ENCODE assay signal across 1 cellular context in genomic region chr11:119625206-119625988, GRCh38.
TF ChIP-seq lines count a peak whose summit lies in the region.

No MANE protein-coding gene starts in this region.

TF ChIP-seq in GM23338, 12 proteins besides CTCF, POLR2A, EP300 and RAD21 (continued from another document):
- TF ChIP-seq, protein P1, sequence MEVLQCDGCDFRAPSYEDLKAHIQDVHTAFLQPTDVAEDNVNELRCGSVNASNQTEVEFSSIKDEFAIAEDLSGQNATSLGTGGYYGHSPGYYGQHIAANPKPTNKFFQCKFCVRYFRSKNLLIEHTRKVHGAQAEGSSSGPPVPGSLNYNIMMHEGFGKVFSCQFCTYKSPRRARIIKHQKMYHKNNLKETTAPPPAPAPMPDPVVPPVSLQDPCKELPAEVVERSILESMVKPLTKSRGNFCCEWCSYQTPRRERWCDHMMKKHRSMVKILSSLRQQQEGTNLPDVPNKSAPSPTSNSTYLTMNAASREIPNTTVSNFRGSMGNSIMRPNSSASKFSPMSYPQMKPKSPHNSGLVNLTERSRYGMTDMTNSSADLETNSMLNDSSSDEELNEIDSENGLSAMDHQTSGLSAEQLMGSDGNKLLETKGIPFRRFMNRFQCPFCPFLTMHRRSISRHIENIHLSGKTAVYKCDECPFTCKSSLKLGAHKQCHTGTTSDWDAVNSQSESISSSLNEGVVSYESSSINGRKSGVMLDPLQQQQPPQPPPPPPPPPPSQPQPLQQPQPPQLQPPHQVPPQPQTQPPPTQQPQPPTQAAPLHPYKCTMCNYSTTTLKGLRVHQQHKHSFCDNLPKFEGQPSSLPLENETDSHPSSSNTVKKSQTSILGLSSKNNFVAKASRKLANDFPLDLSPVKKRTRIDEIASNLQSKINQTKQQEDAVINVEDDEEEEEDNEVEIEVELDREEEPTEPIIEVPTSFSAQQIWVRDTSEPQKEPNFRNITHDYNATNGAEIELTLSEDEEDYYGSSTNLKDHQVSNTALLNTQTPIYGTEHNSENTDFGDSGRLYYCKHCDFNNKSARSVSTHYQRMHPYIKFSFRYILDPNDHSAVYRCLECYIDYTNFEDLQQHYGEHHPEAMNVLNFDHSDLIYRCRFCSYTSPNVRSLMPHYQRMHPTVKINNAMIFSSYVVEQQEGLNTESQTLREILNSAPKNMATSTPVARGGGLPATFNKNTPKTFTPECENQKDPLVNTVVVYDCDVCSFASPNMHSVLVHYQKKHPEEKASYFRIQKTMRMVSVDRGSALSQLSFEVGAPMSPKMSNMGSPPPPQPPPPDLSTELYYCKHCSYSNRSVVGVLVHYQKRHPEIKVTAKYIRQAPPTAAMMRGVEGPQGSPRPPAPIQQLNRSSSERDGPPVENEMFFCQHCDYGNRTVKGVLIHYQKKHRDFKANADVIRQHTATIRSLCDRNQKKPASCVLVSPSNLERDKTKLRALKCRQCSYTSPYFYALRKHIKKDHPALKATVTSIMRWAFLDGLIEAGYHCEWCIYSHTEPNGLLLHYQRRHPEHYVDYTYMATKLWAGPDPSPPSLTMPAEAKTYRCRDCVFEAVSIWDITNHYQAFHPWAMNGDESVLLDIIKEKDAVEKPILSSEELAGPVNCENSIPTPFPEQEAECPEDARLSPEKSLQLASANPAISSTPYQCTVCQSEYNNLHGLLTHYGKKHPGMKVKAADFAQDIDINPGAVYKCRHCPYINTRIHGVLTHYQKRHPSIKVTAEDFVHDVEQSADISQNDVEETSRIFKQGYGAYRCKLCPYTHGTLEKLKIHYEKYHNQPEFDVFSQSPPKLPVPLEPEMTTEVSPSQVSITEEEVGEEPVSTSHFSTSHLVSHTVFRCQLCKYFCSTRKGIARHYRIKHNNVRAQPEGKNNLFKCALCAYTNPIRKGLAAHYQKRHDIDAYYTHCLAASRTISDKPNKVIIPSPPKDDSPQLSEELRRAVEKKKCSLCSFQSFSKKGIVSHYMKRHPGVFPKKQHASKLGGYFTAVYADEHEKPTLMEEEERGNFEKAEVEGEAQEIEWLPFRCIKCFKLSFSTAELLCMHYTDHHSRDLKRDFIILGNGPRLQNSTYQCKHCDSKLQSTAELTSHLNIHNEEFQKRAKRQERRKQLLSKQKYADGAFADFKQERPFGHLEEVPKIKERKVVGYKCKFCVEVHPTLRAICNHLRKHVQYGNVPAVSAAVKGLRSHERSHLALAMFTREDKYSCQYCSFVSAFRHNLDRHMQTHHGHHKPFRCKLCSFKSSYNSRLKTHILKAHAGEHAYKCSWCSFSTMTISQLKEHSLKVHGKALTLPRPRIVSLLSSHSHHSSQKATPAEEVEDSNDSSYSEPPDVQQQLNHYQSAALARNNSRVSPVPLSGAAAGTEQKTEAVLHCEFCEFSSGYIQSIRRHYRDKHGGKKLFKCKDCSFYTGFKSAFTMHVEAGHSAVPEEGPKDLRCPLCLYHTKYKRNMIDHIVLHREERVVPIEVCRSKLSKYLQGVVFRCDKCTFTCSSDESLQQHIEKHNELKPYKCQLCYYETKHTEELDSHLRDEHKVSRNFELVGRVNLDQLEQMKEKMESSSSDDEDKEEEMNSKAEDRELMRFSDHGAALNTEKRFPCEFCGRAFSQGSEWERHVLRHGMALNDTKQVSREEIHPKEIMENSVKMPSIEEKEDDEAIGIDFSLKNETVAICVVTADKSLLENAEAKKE (CRISPR knock-in tag; IDR thresholded peaks at IDR 0.05) = no peak
- TF ChIP-seq POLR2AphosphoS5 (IDR thresholded peaks at IDR 0.05; ENCODE audit: low read depth) (no peak), STAT1 (IDR thresholded peaks at IDR 0.05; ENCODE audit: unreplicated experiment) (no peak), JUNB (IDR thresholded peaks at IDR 0.05; ENCODE audit: unreplicated experiment) (no peak), EZH2 (IDR thresholded peaks at IDR 0.05; ENCODE audit: low read depth, unreplicated experiment) (no peak), ETS1 (IDR thresholded peaks at IDR 0.05) (no peak), REST (IDR thresholded peaks at IDR 0.05; ENCODE audit: unreplicated experiment) (no peak)
